In the genomic region with DNA sequence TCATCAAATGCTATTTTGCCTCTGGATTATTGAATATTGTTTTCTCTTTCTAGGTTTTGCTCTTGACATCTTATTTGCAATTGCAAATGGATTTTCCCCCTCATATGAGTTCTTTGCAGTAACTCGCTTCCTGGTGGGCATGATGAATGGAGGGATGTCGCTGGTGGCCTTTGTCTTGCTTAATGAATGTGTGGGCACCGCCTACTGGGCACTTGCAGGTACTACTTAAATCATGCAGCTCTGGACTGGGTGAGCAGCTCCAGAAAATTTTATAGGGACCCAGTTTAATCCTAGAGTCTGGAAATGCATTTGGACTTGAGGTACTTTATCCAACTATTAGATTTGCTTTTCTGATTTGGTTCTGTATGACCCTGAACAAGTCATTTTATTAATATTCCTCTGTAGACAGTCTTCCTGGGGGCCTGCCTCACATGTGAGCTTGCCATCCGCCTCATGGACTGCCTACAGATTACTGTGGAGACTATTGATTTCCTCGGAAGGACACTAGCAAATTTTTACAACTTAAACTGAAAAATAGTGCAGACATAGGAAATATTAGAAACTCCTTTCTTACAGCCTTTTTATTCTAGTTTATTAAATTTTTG, we compare ENCODE assay signal across 8 cellular contexts. TPM values are rescaled to one million over a fixed set of nuclear protein-coding genes. Genes with fewer than 3 reads are reported as not detected.
DNase-seq lines count a peak whose midpoint lies in the region; ATAC-seq lines count a peak whose summit lies in the region.

No MANE protein-coding gene starts in this region.

- ATAC-seq in GM18511 (IDR thresholded peaks at IDR 0.05; ENCODE audit: unreplicated experiment) (peak; percentile 81), HG02973 (IDR thresholded peaks at IDR 0.05; ENCODE audit: unreplicated experiment) (peak; percentile 84)
- ATAC-seq in stimulated activated naive CD8-positive, alpha-beta T cell treated with anti-CD3 and anti-CD28 coated beads, Interleukin-15, amount 100 ng/mL, for 72 hours = peak; percentile 85

- peaks cover 2% of the 10 kb centered on the region for H3K4me1 Mint-ChIP-seq in activated CD4-positive, alpha-beta T cell treated with anti-CD3 and anti-CD28 coated beads, Interleukin-2, amount 10 ng/mL, durations not matched to agents 24 days and 14 days
- H3K4me1 Mint-ChIP-seq in stimulated activated naive CD8-positive, alpha-beta T cell treated with anti-CD3 and anti-CD28 coated beads, Interleukin-15, amount 100 ng/mL, for 72 hours = peaks cover 4% of the 10 kb centered on the region

- intact Hi-C loops in activated CD4-positive, alpha-beta T cell treated with anti-CD3 and anti-CD28 coated beads, Interleukin-2, amount 10 ng/mL, durations not matched to agents 24 days and 14 days (cut with micrococcal nuclease) = loop anchor here (2.0 kb wide), 1 partner anchor 214 kb away; no protein-coding TSS in a partner anchor

- H3K27me3 Mint-ChIP-seq in activated CD4-positive, alpha-beta T cell treated with anti-CD3 and anti-CD28 coated beads, Interleukin-2, amount 10 ng/mL, durations not matched to agents 24 days and 14 days = peaks cover 22% of the 10 kb centered on the region
- H3K27me3 Mint-ChIP-seq in stimulated activated naive CD8-positive, alpha-beta T cell treated with anti-CD3 and anti-CD28 coated beads, Interleukin-15, amount 100 ng/mL, for 72 hours = no peaks in the 10 kb centered on the region

- H3K9me3 Mint-ChIP-seq in activated CD4-positive, alpha-beta T cell treated with anti-CD3 and anti-CD28 coated beads, Interleukin-2, amount 10 ng/mL, durations not matched to agents 24 days and 14 days = no peaks in the 10 kb centered on the region
- no peaks in the 10 kb centered on the region for H3K9me3 Mint-ChIP-seq in stimulated activated naive CD8-positive, alpha-beta T cell treated with anti-CD3 and anti-CD28 coated beads, Interleukin-15, amount 100 ng/mL, for 72 hours

- peak; percentile 46 for DNase-seq in AG08396 (ENCODE audit: low spot score)
- peak; percentile 22 for DNase-seq in NCI-H345 (lab: John Stamatoyannopoulos, UW)
- DNase-seq in activated CD4-positive, alpha-beta T cell treated with anti-CD3 and anti-CD28 coated beads, Interleukin-2, amount 10 ng/mL, durations not matched to agents 24 days and 14 days = peak; percentile 82
- DNase-seq in effector CD8-positive, alpha-beta T cell (lab: John Stamatoyannopoulos, UW) = peak; percentile 8
- DNase-seq in midbrain (lab: John Stamatoyannopoulos, UW) = peak; percentile 73
- DNase-seq in stimulated activated naive CD8-positive, alpha-beta T cell treated with anti-CD3 and anti-CD28 coated beads, Interleukin-15, amount 100 ng/mL, for 72 hours = peak; percentile 45 to 51

- H3K4me3 Mint-ChIP-seq in activated CD4-positive, alpha-beta T cell treated with anti-CD3 and anti-CD28 coated beads, Interleukin-2, amount 10 ng/mL, durations not matched to agents 24 days and 14 days = no peak overlapping the region
- H3K4me3 Mint-ChIP-seq in stimulated activated naive CD8-positive, alpha-beta T cell treated with anti-CD3 and anti-CD28 coated beads, Interleukin-15, amount 100 ng/mL, for 72 hours = no peak overlapping the region

- no peak overlapping the region for H3K27ac Mint-ChIP-seq in activated CD4-positive, alpha-beta T cell treated with anti-CD3 and anti-CD28 coated beads, Interleukin-2, amount 10 ng/mL, durations not matched to agents 24 days and 14 days
- H3K27ac Mint-ChIP-seq in stimulated activated naive CD8-positive, alpha-beta T cell treated with anti-CD3 and anti-CD28 coated beads, Interleukin-15, amount 100 ng/mL, for 72 hours = no peak overlapping the region

- H3K36me3 Mint-ChIP-seq in activated CD4-positive, alpha-beta T cell treated with anti-CD3 and anti-CD28 coated beads, Interleukin-2, amount 10 ng/mL, durations not matched to agents 24 days and 14 days (ENCODE audit: low read depth) = no peaks in the 10 kb centered on the region

RNA-seq across cellular contexts. Expression of gene SLC22A15, which starts 44.5 kb away (rescaled TPM):
- 0.23 and 0.36 TPM in 2 replicates for total RNA-seq in activated CD4-positive, alpha-beta T cell treated with anti-CD3 and anti-CD28 coated beads, Interleukin-2, amount 10 ng/mL, durations not matched to agents 24 days and 14 days

Comparison
In these comparisons a context has a peak if more than half of its experiments do, and no peak if none do; other contexts are left out.
1. Peak in every context shown above with its lines: DNase-seq and ATAC-seq.
2. DNase-seq: peak in every context shown above with its lines; median percentile 82 in activated CD4-positive, alpha-beta T cell treated with anti-CD3 and anti-CD28 coated beads, Interleukin-2, amount 10 ng/mL, durations not matched to agents 24 days and 14 days; 73 in midbrain; 48 in stimulated activated naive CD8-positive, alpha-beta T cell treated with anti-CD3 and anti-CD28 coated beads, Interleukin-15, amount 100 ng/mL, for 72 hours; 46 in AG08396; 22 in NCI-H345; 8 in effector CD8-positive, alpha-beta T cell.